ENCODE assay signal across 14 cellular contexts in genomic region chr11:117687776-117688175, GRCh38.
DNase-seq lines count a peak whose midpoint lies in the region; ATAC-seq and TF ChIP-seq lines count a peak whose summit lies in the region.
"Had no signal": no experiment of that assay in that cellular context is flagged by ENCODE, and none has a peak within 500 bp of the region (broad histone marks: within the 10 kb centered on the region; RNA-seq: fewer than 3 reads in every experiment).

No MANE protein-coding gene starts in this region.

- H2AFZ ChIP-seq in neural progenitor cell (replicated peaks) = no peak overlapping the region
- H2AFZ ChIP-seq: GM23248 had no signal

- H3K9me3 Mint-ChIP-seq in brain (no peaks in the 10 kb centered on the region), neural progenitor cell (no peaks in the 10 kb centered on the region)
- H3K9me3 Mint-ChIP-seq: CD4-positive, alpha-beta memory T cell had no signal

- no peak for TF ChIP-seq CTCF in brain (conservative IDR thresholded peaks at IDR 0.05)
- no peak for TF ChIP-seq CTCF in dorsolateral prefrontal cortex (IDR thresholded peaks at IDR 0.05 in 54 of 56, conservative IDR thresholded peaks at IDR 0.05 in 2 of 56; ENCODE audit: low read depth in 1 of 56, partially characterized antibody in 56 of 56)
- TF ChIP-seq CTCF in neural progenitor cell (IDR thresholded peaks at IDR 0.05) = no peak
- TF ChIP-seq CTCF in omental fat pad (IDR thresholded peaks at IDR 0.05) = no peak

- H4K20me1 ChIP-seq in neural progenitor cell (ENCODE audit: low read depth) = no peaks in the 10 kb centered on the region

- no peak overlapping the region for H3K9ac ChIP-seq in neural progenitor cell
- H3K9ac ChIP-seq: GM23248 had no signal

- no peaks in the 10 kb centered on the region for H3K36me3 ChIP-seq in neural progenitor cell
- H3K36me3 ChIP-seq: BE2C had no signal

- H3K9me3 ChIP-seq in neural progenitor cell (ENCODE audit: low read depth) = no peaks in the 10 kb centered on the region
- H3K9me3 ChIP-seq: A549, BE2C had no signal

- H3K27ac Mint-ChIP-seq in brain (peak overlapping the region in 3 of 5 experiments; percentile 32 to 60 (median 51)), neural progenitor cell (peak overlapping the region; percentile 5)
- H3K27ac Mint-ChIP-seq: CD4-positive, alpha-beta memory T cell had no signal

- H3K36me3 Mint-ChIP-seq in brain = no peaks in the 10 kb centered on the region
- no peaks in the 10 kb centered on the region for H3K36me3 Mint-ChIP-seq in neural progenitor cell
- H3K36me3 Mint-ChIP-seq: CD4-positive, alpha-beta memory T cell had no signal

- H3K4me3 Mint-ChIP-seq in brain = no peak overlapping the region
- H3K4me3 Mint-ChIP-seq in neural progenitor cell = no peak overlapping the region
- H3K4me3 Mint-ChIP-seq: CD4-positive, alpha-beta memory T cell had no signal

- H3K4me3 ChIP-seq in dorsolateral prefrontal cortex = no peak overlapping the region
- no peak overlapping the region for H3K4me3 ChIP-seq in neural progenitor cell
- H3K4me3 ChIP-seq: A549, GM12878, GM23248 had no signal

- H3K27ac ChIP-seq in dorsolateral prefrontal cortex (peak overlapping the region in 58 of 59 donors; percentile 10 to 99 (median 83)), neural progenitor cell (no peak overlapping the region)
- H3K27ac ChIP-seq: A549, C4-2B, GM23248 had no signal

- ATAC-seq in HG03469 (IDR thresholded peaks at IDR 0.05; ENCODE audit: unreplicated experiment) (no peak), omental fat pad (ENCODE audit: low FRiP score) (no peak)
- ATAC-seq: A549, GM12878 had no signal

- no peak overlapping the region for H3K4me2 ChIP-seq in neural progenitor cell
- H3K4me2 ChIP-seq: A549 had no signal

- H3K4me1 ChIP-seq in neural progenitor cell = peaks cover 11% of the 10 kb centered on the region
- H3K4me1 ChIP-seq: A549, BE2C had no signal

- no peaks in the 10 kb centered on the region for H3K27me3 ChIP-seq in dorsolateral prefrontal cortex
- H3K27me3 ChIP-seq in neural progenitor cell = no peaks in the 10 kb centered on the region
- H3K27me3 ChIP-seq: BE2C had no signal

- H3K27me3 Mint-ChIP-seq in brain = peaks cover 6% of the 10 kb centered on the region
- H3K27me3 Mint-ChIP-seq in neural progenitor cell (ENCODE audit: insufficient read depth, low read depth) = peaks cover 16% of the 10 kb centered on the region

- intact Hi-C loops in dorsolateral prefrontal cortex (cut with DNase I) = no loop called here

- H3K4me1 Mint-ChIP-seq in brain (peaks cover 67% of the 10 kb centered on the region), neural progenitor cell (peaks cover 27% of the 10 kb centered on the region)
- H3K4me1 Mint-ChIP-seq: CD4-positive, alpha-beta memory T cell had no signal

- H3F3A ChIP-seq in neural progenitor cell (ENCODE audit: low read depth) = no peaks in the 10 kb centered on the region

- H3K79me2 ChIP-seq in neural progenitor cell (ENCODE audit: low read depth) = no peaks in the 10 kb centered on the region

- DNase-seq in dorsolateral prefrontal cortex (no peak), neural progenitor cell (ENCODE audit: low spot score) (no peak), NCI-H510A (lab: John Stamatoyannopoulos, UW) (no peak), omental fat pad (ENCODE audit: low spot score) (no peak)
- DNase-seq: BE2C; CD4-positive, alpha-beta memory T cell; DMS79; GM23248; H7 had no signal
